In the genomic region with DNA sequence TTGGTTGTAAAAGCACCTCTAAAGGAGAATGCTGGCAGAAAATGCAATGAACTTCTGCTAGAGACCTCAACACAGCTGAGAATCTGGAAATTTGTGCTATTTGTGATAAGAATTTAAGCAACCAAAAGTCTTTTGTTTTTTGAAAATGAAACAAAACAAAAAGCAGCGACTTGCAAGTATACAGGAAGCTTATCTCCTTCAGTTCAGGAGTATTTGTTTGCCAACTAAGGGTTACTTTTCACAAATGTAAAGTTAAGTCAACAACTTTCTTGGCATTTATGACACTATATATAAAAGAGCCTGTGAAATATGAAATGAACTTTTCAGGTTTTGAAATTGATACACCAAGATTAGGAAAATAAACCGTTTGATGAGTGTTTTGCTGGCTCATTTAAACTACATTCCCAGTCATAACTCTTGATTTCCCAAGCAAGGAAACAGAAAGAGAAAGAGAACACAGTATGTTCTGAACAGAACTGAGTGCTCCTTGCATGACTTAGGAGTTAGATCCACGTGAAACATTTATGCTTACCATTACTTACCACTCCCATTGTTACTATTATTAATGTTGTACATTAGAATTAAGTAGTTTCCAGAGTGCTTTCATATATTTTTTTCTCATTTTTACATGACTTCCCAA, we compare ENCODE assay signal across 1 cellular context.
TF ChIP-seq lines count a peak whose summit lies in the region.

No MANE protein-coding gene starts in this region.

TF ChIP-seq in HepG2, 621 proteins besides CTCF, POLR2A, EP300 and RAD21 (continued from another document):
- TF ChIP-seq, protein P1, sequence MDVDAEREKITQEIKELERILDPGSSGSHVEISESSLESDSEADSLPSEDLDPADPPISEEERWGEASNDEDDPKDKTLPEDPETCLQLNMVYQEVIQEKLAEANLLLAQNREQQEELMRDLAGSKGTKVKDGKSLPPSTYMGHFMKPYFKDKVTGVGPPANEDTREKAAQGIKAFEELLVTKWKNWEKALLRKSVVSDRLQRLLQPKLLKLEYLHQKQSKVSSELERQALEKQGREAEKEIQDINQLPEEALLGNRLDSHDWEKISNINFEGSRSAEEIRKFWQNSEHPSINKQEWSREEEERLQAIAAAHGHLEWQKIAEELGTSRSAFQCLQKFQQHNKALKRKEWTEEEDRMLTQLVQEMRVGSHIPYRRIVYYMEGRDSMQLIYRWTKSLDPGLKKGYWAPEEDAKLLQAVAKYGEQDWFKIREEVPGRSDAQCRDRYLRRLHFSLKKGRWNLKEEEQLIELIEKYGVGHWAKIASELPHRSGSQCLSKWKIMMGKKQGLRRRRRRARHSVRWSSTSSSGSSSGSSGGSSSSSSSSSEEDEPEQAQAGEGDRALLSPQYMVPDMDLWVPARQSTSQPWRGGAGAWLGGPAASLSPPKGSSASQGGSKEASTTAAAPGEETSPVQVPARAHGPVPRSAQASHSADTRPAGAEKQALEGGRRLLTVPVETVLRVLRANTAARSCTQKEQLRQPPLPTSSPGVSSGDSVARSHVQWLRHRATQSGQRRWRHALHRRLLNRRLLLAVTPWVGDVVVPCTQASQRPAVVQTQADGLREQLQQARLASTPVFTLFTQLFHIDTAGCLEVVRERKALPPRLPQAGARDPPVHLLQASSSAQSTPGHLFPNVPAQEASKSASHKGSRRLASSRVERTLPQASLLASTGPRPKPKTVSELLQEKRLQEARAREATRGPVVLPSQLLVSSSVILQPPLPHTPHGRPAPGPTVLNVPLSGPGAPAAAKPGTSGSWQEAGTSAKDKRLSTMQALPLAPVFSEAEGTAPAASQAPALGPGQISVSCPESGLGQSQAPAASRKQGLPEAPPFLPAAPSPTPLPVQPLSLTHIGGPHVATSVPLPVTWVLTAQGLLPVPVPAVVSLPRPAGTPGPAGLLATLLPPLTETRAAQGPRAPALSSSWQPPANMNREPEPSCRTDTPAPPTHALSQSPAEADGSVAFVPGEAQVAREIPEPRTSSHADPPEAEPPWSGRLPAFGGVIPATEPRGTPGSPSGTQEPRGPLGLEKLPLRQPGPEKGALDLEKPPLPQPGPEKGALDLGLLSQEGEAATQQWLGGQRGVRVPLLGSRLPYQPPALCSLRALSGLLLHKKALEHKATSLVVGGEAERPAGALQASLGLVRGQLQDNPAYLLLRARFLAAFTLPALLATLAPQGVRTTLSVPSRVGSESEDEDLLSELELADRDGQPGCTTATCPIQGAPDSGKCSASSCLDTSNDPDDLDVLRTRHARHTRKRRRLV (CRISPR knock-in tag; IDR thresholded peaks at IDR 0.05) = no peak
- no peak for TF ChIP-seq ZNF776 (CRISPR knock-in tag; IDR thresholded peaks at IDR 0.05)
